In genomic region chr2:237500681-237501424, GRCh38 we compare ENCODE assay signal across 1 cellular context.
TF ChIP-seq lines count a peak whose summit lies in the region.

No MANE protein-coding gene starts in this region.

TF ChIP-seq in K562, 482 proteins besides CTCF, POLR2A, EP300 and RAD21 (continued from another document):
- TF ChIP-seq ZNF395 (CRISPR knock-in tag; IDR thresholded peaks at IDR 0.05): peak; percentile 94
- TF ChIP-seq FOSL1 (tag; conservative IDR thresholded peaks at IDR 0.05): peak; percentile 94
- TF ChIP-seq ATF3 (IDR thresholded peaks at IDR 0.05): peak; percentile 31; the same call in 1 of the 2 replicates
- no peak for TF ChIP-seq ATF3 (CRISPR knock-in tag; conservative IDR thresholded peaks at IDR 0.05)
- TF ChIP-seq ZBTB26 (CRISPR knock-in tag; IDR thresholded peaks at IDR 0.05): no peak
- no peak for TF ChIP-seq OTX1 (CRISPR knock-in tag; IDR thresholded peaks at IDR 0.05)
- TF ChIP-seq SMAD2 (IDR thresholded peaks at IDR 0.05; ENCODE audit: low read depth, low read length): no peak
- TF ChIP-seq MAFK (IDR thresholded peaks at IDR 0.05; ENCODE audit: low read length): no peak
